ENCODE assay signal across 8 cellular contexts in genomic region chr17:38751144-38751802, GRCh38. TPM values are rescaled to one million over a fixed set of nuclear protein-coding genes. Genes with fewer than 3 reads are reported as not detected.
A peak's percentile ranks its signal among the peaks of the same experiment; 100 is the strongest.
DNase-seq lines count a peak whose midpoint lies in the region; ATAC-seq and TF ChIP-seq lines count a peak whose summit lies in the region.

No MANE protein-coding gene starts in this region.

- POLR2A ChIA-PET in activated CD8-positive, alpha-beta T cell treated with anti-CD3 and anti-CD28 coated beads, Interleukin-2, amount 10 ng/mL, durations not matched to agents 7 days and 5 days (lab: Charles Lee): interaction anchor here (0.6 to 1.5 kb wide), 9 partner anchors 11 to 448 kb away, joined by 3 to 9 read pairs (median 3); partner anchors contain the start of genes CWC25, MLLT6 and RPL19

- H3K9me3 ChIP-seq in HUES6 (ENCODE audit: control insufficient read depth, insufficient read depth, low read depth, low read length) (no peaks in the 10 kb centered on the region), iPS-20b (ENCODE audit: insufficient read depth, low read depth, low read length) (no peaks in the 10 kb centered on the region), tibial nerve (no peaks in the 10 kb centered on the region)

- CTCF ChIA-PET in activated CD8-positive, alpha-beta T cell treated with anti-CD3 and anti-CD28 coated beads, Interleukin-2, amount 10 ng/mL, durations not matched to agents 7 days and 5 days (lab: Charles Lee): interaction anchor here (1.0 to 2.8 kb wide), 8 partner anchors 10 to 193 kb away, joined by 3 to 18 read pairs (median 6); no protein-coding TSS in a partner anchor

- no peaks in the 10 kb centered on the region for H3K9me3 Mint-ChIP-seq in activated CD8-positive, alpha-beta T cell treated with anti-CD3 and anti-CD28 coated beads, Interleukin-2, amount 10 ng/mL, durations not matched to agents 7 days and 5 days (ENCODE audit: insufficient read depth)

- no peak for TF ChIP-seq POLR2A in tibial nerve (IDR thresholded peaks at IDR 0.05)

- ATAC-seq in activated CD8-positive, alpha-beta T cell treated with anti-CD3 and anti-CD28 coated beads, Interleukin-2, amount 10 ng/mL, durations not matched to agents 7 days and 5 days: no peak
- ATAC-seq in HG02588 (IDR thresholded peaks at IDR 0.05; ENCODE audit: unreplicated experiment) (no peak), GM21737 (IDR thresholded peaks at IDR 0.05; ENCODE audit: unreplicated experiment) (no peak)

- no peak for TF ChIP-seq EP300 in tibial nerve (IDR thresholded peaks at IDR 0.05)

- H3K27me3 ChIP-seq in HUES6 (ENCODE audit: control insufficient read depth, insufficient read depth, low read length) (peaks cover 8% of the 10 kb centered on the region), iPS-20b (ENCODE audit: insufficient read depth, low read length) (peaks cover 17% of the 10 kb centered on the region; the same call in 1 of the 2 replicates), tibial nerve (peaks cover 0 to 3% of the 10 kb centered on the region in 2 donors)

- H3K36me3 ChIP-seq in HUES6 (ENCODE audit: control insufficient read depth, insufficient read depth, low read length) (peaks cover 22% of the 10 kb centered on the region), iPS-20b (ENCODE audit: insufficient read depth, low read depth, low read length) (peaks cover 22% of the 10 kb centered on the region), tibial nerve (peaks cover 0 to 23% (median under 1%) of the 10 kb centered on the region in 3 donors)

- H3K27ac Mint-ChIP-seq in activated CD8-positive, alpha-beta T cell treated with anti-CD3 and anti-CD28 coated beads, Interleukin-2, amount 10 ng/mL, durations not matched to agents 7 days and 5 days: peak overlapping the region; percentile 99

- peak overlapping the region; percentile 90 for H3K9ac ChIP-seq in HUES6 (ENCODE audit: low read length)
- H3K9ac ChIP-seq in iPS-20b (ENCODE audit: low read depth, low read length): peak overlapping the region; percentile 48; the same call in 1 of the 2 replicates

- DNase-seq in COR-L47 (lab: John Stamatoyannopoulos, UW) (peak; percentile 39), tibial nerve (ENCODE audit: low spot score in 2 of 2) (no peak), NCI-H1048 (lab: John Stamatoyannopoulos, UW) (no peak)
- no peak for DNase-seq in activated CD8-positive, alpha-beta T cell treated with anti-CD3 and anti-CD28 coated beads, Interleukin-2, amount 10 ng/mL, durations not matched to agents 7 days and 5 days

- no peak for TF ChIP-seq CTCF in tibial nerve (IDR thresholded peaks at IDR 0.05)

- H3K4me3 ChIP-seq in HUES6 (ENCODE audit: low read depth, low read length) (peak overlapping the region; percentile 87), iPS-20b (ENCODE audit: low read length) (peak overlapping the region; percentile 91), tibial nerve (peak overlapping the region in 3 of 4 donors; percentile 74 to 87 (median 78))

- 2 to 6% methylated on average over 10 of the region's 10 CpGs for WGBS in tibial nerve, 2 donors

- H3K36me3 Mint-ChIP-seq in activated CD8-positive, alpha-beta T cell treated with anti-CD3 and anti-CD28 coated beads, Interleukin-2, amount 10 ng/mL, durations not matched to agents 7 days and 5 days (ENCODE audit: low read depth): peaks cover 27% of the 10 kb centered on the region

- H3K4me1 ChIP-seq in HUES6 (ENCODE audit: control insufficient read depth, insufficient read depth, low read length): peaks cover 11% of the 10 kb centered on the region
- H3K4me1 ChIP-seq in iPS-20b (ENCODE audit: insufficient read depth, low read length): peaks cover 9% of the 10 kb centered on the region; the same call in 1 of the 2 replicates
- H3K4me1 ChIP-seq in tibial nerve: peaks cover 0 to 68% (median 54%) of the 10 kb centered on the region in 4 donors

- H3K4me3 Mint-ChIP-seq in activated CD8-positive, alpha-beta T cell treated with anti-CD3 and anti-CD28 coated beads, Interleukin-2, amount 10 ng/mL, durations not matched to agents 7 days and 5 days: peak overlapping the region; percentile 99

- peaks cover 47% of the 10 kb centered on the region for H3K4me1 Mint-ChIP-seq in activated CD8-positive, alpha-beta T cell treated with anti-CD3 and anti-CD28 coated beads, Interleukin-2, amount 10 ng/mL, durations not matched to agents 7 days and 5 days (ENCODE audit: low read depth)

- H3K27ac ChIP-seq in HUES6 (ENCODE audit: low read depth, low read length) (no peak overlapping the region), iPS-20b (ENCODE audit: low read length) (no peak overlapping the region), tibial nerve (peak overlapping the region in 3 of 4 donors; percentile 84 to 91 (median 91))

- peaks cover 36% of the 10 kb centered on the region for H3K27me3 Mint-ChIP-seq in activated CD8-positive, alpha-beta T cell treated with anti-CD3 and anti-CD28 coated beads, Interleukin-2, amount 10 ng/mL, durations not matched to agents 7 days and 5 days (ENCODE audit: low read depth)

RNA-seq across cellular contexts. Expression of gene PSMB3, which starts 1.3 kb away (rescaled TPM):
- 100 to 1,000 TPM; 251 to 252 TPM for total RNA-seq in activated CD8-positive, alpha-beta T cell treated with anti-CD3 and anti-CD28 coated beads, Interleukin-2, amount 10 ng/mL, durations not matched to agents 7 days and 5 days
- 100 to 1,000 TPM in 3 of 4 donors, 10 to 100 TPM in 1; 88.8 to 146 (median 141) TPM for total RNA-seq in tibial nerve

RNA-seq across cellular contexts. Expression of gene PCGF2, which starts 3.1 kb away (rescaled TPM):
- under 1 TPM; 0.63 to 0.70 TPM for total RNA-seq in activated CD8-positive, alpha-beta T cell treated with anti-CD3 and anti-CD28 coated beads, Interleukin-2, amount 10 ng/mL, durations not matched to agents 7 days and 5 days
- 10 to 100 TPM in 3 of 4 donors, 1 to 10 TPM in 1; 7.7 to 50.0 (median 17.6) TPM for total RNA-seq in tibial nerve

RNA-seq across cellular contexts. Expression of gene CISD3, which starts 21.1 kb away (rescaled TPM):
- 10 to 100 TPM; 48.2 to 56.1 TPM for total RNA-seq in activated CD8-positive, alpha-beta T cell treated with anti-CD3 and anti-CD28 coated beads, Interleukin-2, amount 10 ng/mL, durations not matched to agents 7 days and 5 days
- total RNA-seq in tibial nerve: 10 to 100 TPM; 10.2 to 19.2 (median 16.5) TPM

RNA-seq across cellular contexts. Expression of gene MLLT6, which starts 46.2 kb away (rescaled TPM):
- 100 to 1,000 TPM; 211 to 219 TPM for total RNA-seq in activated CD8-positive, alpha-beta T cell treated with anti-CD3 and anti-CD28 coated beads, Interleukin-2, amount 10 ng/mL, durations not matched to agents 7 days and 5 days
- total RNA-seq in tibial nerve: 100 to 1,000 TPM in 2 of 4 donors, 10 to 100 TPM in 2; 83.9 to 185 (median 116) TPM

RNA-seq across cellular contexts. Expression of gene PIP4K2B, which starts 48.1 kb away (rescaled TPM):
- 10 to 100 TPM; 49.9 to 51.4 TPM for total RNA-seq in activated CD8-positive, alpha-beta T cell treated with anti-CD3 and anti-CD28 coated beads, Interleukin-2, amount 10 ng/mL, durations not matched to agents 7 days and 5 days
- 10 to 100 TPM; 47.9 to 79.0 (median 74.8) TPM for total RNA-seq in tibial nerve

Comparison
In these comparisons a context has a peak if more than half of its experiments do, and no peak if none do; other contexts are left out.
1. H3K27ac ChIP-seq: peak in tibial nerve (3 of 4); none in HUES6 (single experiment) and iPS-20b (single experiment).
2. RNA of gene PCGF2, which starts 3.1 kb away (total RNA-seq): 7.7 to 50.0 TPM in tibial nerve; 0.63 to 0.70 TPM in activated CD8-positive, alpha-beta T cell treated with anti-CD3 and anti-CD28 coated beads, Interleukin-2, amount 10 ng/mL, durations not matched to agents 7 days and 5 days; every median in the first group is over 4 times any median in the second.
3. Peak in every context shown above with its lines, with median percentiles within 50 percentile points of each other: H3K4me3 ChIP-seq.